Comparison of ENCODE assay signal across 8 cellular contexts in the genomic region with DNA sequence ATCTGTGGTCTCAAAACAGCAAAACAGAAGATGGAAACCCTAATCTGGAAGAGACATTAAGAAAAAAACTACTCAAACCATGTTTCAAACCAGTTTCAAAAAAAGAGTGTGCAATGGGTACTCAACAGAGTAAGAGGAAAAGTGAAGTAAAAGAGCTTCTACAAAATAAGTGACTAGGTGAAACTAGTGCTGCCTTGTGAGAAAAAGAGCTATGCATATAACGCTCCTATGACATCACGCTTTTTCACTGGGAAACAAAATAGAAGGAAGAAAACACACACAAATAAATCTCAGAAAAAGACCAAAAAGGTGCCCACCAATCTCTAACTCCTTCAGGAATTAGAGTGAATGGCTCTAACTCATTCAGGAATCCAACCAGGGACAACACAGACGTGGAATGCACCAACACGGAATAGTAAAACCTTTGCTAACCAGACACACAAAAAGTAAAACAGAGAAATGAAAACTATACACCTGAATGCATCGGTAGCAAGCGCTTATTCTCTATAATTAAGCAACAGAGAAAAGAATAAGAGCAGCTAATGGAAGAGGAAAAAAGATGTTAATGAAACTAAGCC. TPM values are rescaled to one million over a fixed set of nuclear protein-coding genes. Genes with fewer than 3 reads are reported as not detected.
DNase-seq lines count a peak whose midpoint lies in the region; ATAC-seq and TF ChIP-seq lines count a peak whose summit lies in the region.

No MANE protein-coding gene starts in this region.

- H3K4me1 ChIP-seq in CD8-positive, alpha-beta T cell (ENCODE audit: insufficient read depth, low read length), result peaks cover 42% of the 10 kb centered on the region
- peaks cover 0 to 15% of the 10 kb centered on the region in 2 experiments; a peak in 3 of 4 replicates for H3K4me1 ChIP-seq in HCT116 (ENCODE audit: control insufficient read depth in 1 of 2, insufficient read depth in 2 of 2, low read length in 2 of 2)
- H3K4me1 ChIP-seq in tibial artery, result peaks cover 0 to 49% (median 11%) of the 10 kb centered on the region in 4 donors

- peaks cover 9% of the 10 kb centered on the region for H3K36me3 Mint-ChIP-seq in CD8-positive, alpha-beta T cell
- H3K36me3 Mint-ChIP-seq in activated T-helper 17 cell treated with anti-CD3 and anti-CD28 coated beads, Interleukin-2, amount 50 U/mL, for 72 hours (ENCODE audit: low read depth), result peaks cover 13% of the 10 kb centered on the region

- H3K36me3 ChIP-seq in CD8-positive, alpha-beta T cell (ENCODE audit: insufficient read depth, low read length), result no peaks in the 10 kb centered on the region
- H3K36me3 ChIP-seq in HCT116 (ENCODE audit: control insufficient read depth in 1 of 2, insufficient read depth in 2 of 2, low read length in 2 of 2) (no peaks in the 10 kb centered on the region), kidney epithelial cell (ENCODE audit: control insufficient read depth, insufficient read depth, low read length) (no peaks in the 10 kb centered on the region), tibial artery (no peaks in the 10 kb centered on the region)

- CTCF ChIA-PET in CD8-positive, alpha-beta T cell (lab: Charles Lee), result interaction anchor here (1.0 to 1.3 kb wide), 3 partner anchors 155 to 160 kb away, joined by 3 to 4 read pairs (median 4); no protein-coding TSS in a partner anchor
- CTCF ChIA-PET in HCT116 (lab: Charles Lee), result no interaction called here

- no peak for DNase-seq in CD8-positive, alpha-beta T cell
- no peak for DNase-seq in HCT116 (ENCODE audit: low read depth, low spot score)
- no peak for DNase-seq in kidney epithelial cell (ENCODE audit: low read depth)
- DNase-seq in tibial artery, result no peak
- DNase-seq in NK-92 treated with Interleukin-12 subunit alpha and Interleukin-12 subunit beta, amount 100 ng/mL, for 24 hours (lab: John Stamatoyannopoulos, UW), result no peak
- no peak for DNase-seq in HuH-7.5 (ENCODE audit: low spot score)

- no peak overlapping the region for H3K27ac ChIP-seq in CD8-positive, alpha-beta T cell (ENCODE audit: low read depth, low read length)
- peak overlapping the region; percentile 85 for H3K27ac ChIP-seq in HCT116 (ENCODE audit: low read depth, low read length)
- peak overlapping the region; percentile 89 to 90 for H3K27ac ChIP-seq in tibial artery

- peak overlapping the region; percentile 81 for H3K4me2 ChIP-seq in HCT116 (ENCODE audit: low read length)

- H3K9me2 ChIP-seq in HCT116 (ENCODE audit: insufficient read depth), result no peaks in the 10 kb centered on the region

- peak overlapping the region; percentile 91 for H3K27ac Mint-ChIP-seq in CD8-positive, alpha-beta T cell
- peak overlapping the region; percentile 95 for H3K27ac Mint-ChIP-seq in activated T-helper 17 cell treated with anti-CD3 and anti-CD28 coated beads, Interleukin-2, amount 50 U/mL, for 72 hours

- intact Hi-C loops in CD8-positive, alpha-beta T cell (cut with DNase I, micrococcal nuclease), result loop anchor here (1.0 to 10.0 kb wide), 11 partner anchors 13 to 1641 kb away; partner anchors contain the start of genes CFAP57 (in 2 of the 2), EBNA1BP2 (in 2 of the 2), ATP6V0B (in 1 of the 2) and B4GALT2 (in 1 of the 2)
- intact Hi-C loops in HCT116 (cut with micrococcal nuclease) (no loop called here), tibial artery (cut with DNase I; ENCODE audit: low total_unique reads) (loop anchor here (10.0 kb wide), 2 partner anchors 131 to 159 kb away; partner anchors contain the start of gene CCDC30)

- no peak for TF ChIP-seq CTCF in CD8-positive, alpha-beta T cell (IDR thresholded peaks at IDR 0.05)
- TF ChIP-seq CTCF in HCT116 (IDR thresholded peaks at IDR 0.05 in 2 of 3, conservative IDR thresholded peaks at IDR 0.05 in 1 of 3; ENCODE audit: borderline replicate concordance in 1 of 3, insufficient read depth in 1 of 3, low read depth in 2 of 3, low read length in 2 of 3) (no peak), kidney epithelial cell (IDR thresholded peaks at IDR 0.05; ENCODE audit: insufficient read depth, low read length, poor library complexity, severe bottlenecking) (no peak), tibial artery (IDR thresholded peaks at IDR 0.05) (no peak)

- POLR2A ChIA-PET in CD8-positive, alpha-beta T cell (lab: Charles Lee), result interaction anchor here (1.0 to 1.9 kb wide), 4 partner anchors 13 to 123 kb away, joined by 3 to 17 read pairs (median 5); no protein-coding TSS in a partner anchor
- POLR2A ChIA-PET in HCT116 (lab: Charles Lee), result interaction anchor here (1.3 kb wide), 1 partner anchor 17 kb away, joined by 4 read pairs; no protein-coding TSS in a partner anchor

- peak overlapping the region; percentile 71 for H3K9ac ChIP-seq in HCT116 (ENCODE audit: low read length)

- H3K79me2 ChIP-seq in HCT116 (ENCODE audit: insufficient read depth, low read length), result peaks cover 67% of the 10 kb centered on the region

- TF ChIP-seq POLR2A in HCT116 (IDR thresholded peaks at IDR 0.05; ENCODE audit: borderline replicate concordance, extremely low read depth, insufficient read depth, insufficient read length), result no peak

- no peaks in the 10 kb centered on the region for H3K27me3 Mint-ChIP-seq in CD8-positive, alpha-beta T cell (ENCODE audit: low read depth)
- no peaks in the 10 kb centered on the region for H3K27me3 Mint-ChIP-seq in activated T-helper 17 cell treated with anti-CD3 and anti-CD28 coated beads, Interleukin-2, amount 50 U/mL, for 72 hours

- no peaks in the 10 kb centered on the region for H3K27me3 ChIP-seq in CD8-positive, alpha-beta T cell (ENCODE audit: insufficient read depth, low read length)
- no peaks in the 10 kb centered on the region for H3K27me3 ChIP-seq in HCT116 (ENCODE audit: insufficient read depth, low read length)
- H3K27me3 ChIP-seq in kidney epithelial cell (ENCODE audit: control insufficient read depth, insufficient read depth, low read length), result no peaks in the 10 kb centered on the region
- no peaks in the 10 kb centered on the region for H3K27me3 ChIP-seq in tibial artery

- H2AFZ ChIP-seq in HCT116 (ENCODE audit: low read depth, low read length, poor library complexity, severe bottlenecking), result no peak overlapping the region

- no peak for TF ChIP-seq RAD21 in HCT116 (IDR thresholded peaks at IDR 0.05; ENCODE audit: low read depth)

- H3K9me3 Mint-ChIP-seq in CD8-positive, alpha-beta T cell, result no peaks in the 10 kb centered on the region
- no peaks in the 10 kb centered on the region for H3K9me3 Mint-ChIP-seq in activated T-helper 17 cell treated with anti-CD3 and anti-CD28 coated beads, Interleukin-2, amount 50 U/mL, for 72 hours

- peak overlapping the region; percentile 98 for H3K4me3 Mint-ChIP-seq in CD8-positive, alpha-beta T cell
- H3K4me3 Mint-ChIP-seq in activated T-helper 17 cell treated with anti-CD3 and anti-CD28 coated beads, Interleukin-2, amount 50 U/mL, for 72 hours, result peak overlapping the region; percentile 97

- H3K4me3 ChIP-seq in CD8-positive, alpha-beta T cell (ENCODE audit: low read depth, low read length), result peak overlapping the region; percentile 82
- H3K4me3 ChIP-seq in HCT116 (replicated peaks in 1 of 2; ENCODE audit: low read depth in 1 of 2, low read length in 2 of 2), result peak overlapping the region; percentile 64 to 95
- H3K4me3 ChIP-seq in kidney epithelial cell (ENCODE audit: low read depth, low read length), result peak overlapping the region; percentile 59
- peak overlapping the region; percentile 83 to 98 for H3K4me3 ChIP-seq in tibial artery

- BruUV-seq in HCT116 (replicated peaks; lab: Mats Ljungman, UMichigan), result TSS peak; percentile 49

- no peaks in the 10 kb centered on the region for H3K9me3 ChIP-seq in CD8-positive, alpha-beta T cell (ENCODE audit: low read length)
- H3K9me3 ChIP-seq in HCT116 (ENCODE audit: control insufficient read depth in 1 of 2, insufficient read depth in 1 of 2, low read depth in 1 of 2, low read length in 2 of 2), result no peaks in the 10 kb centered on the region
- H3K9me3 ChIP-seq in tibial artery, result no peaks in the 10 kb centered on the region

- RAD21 ChIA-PET in HCT116 (lab: Charles Lee; ENCODE audit: low non-redundant PET in 1 of 2, low total read pairs in 2 of 2, uncharacterized antibody in 2 of 2, unreplicated experiment in 2 of 2), result no interaction called here

- H3K4me1 Mint-ChIP-seq in CD8-positive, alpha-beta T cell (ENCODE audit: low read depth), result peaks cover 70% of the 10 kb centered on the region
- peaks cover 48% of the 10 kb centered on the region for H3K4me1 Mint-ChIP-seq in activated T-helper 17 cell treated with anti-CD3 and anti-CD28 coated beads, Interleukin-2, amount 50 U/mL, for 72 hours

- H4K20me1 ChIP-seq in HCT116 (ENCODE audit: insufficient read depth), result peaks cover 23% of the 10 kb centered on the region

- no peak for ATAC-seq in CD8-positive, alpha-beta T cell
- ATAC-seq in HCT116 (no peak), HG03025 (IDR thresholded peaks at IDR 0.05; ENCODE audit: low FRiP score, unreplicated experiment) (no peak)
- ATAC-seq in activated T-helper 17 cell treated with anti-CD3 and anti-CD28 coated beads, Interleukin-2, amount 50 U/mL, for 72 hours (replicated peaks), result no peak

RNA-seq across cellular contexts. Expression of gene FOXJ3, which starts 1.3 kb away (rescaled TPM):
- total RNA-seq in CD8-positive, alpha-beta T cell, result 10 to 100 TPM; 80.6 to 89.3 TPM
- total RNA-seq in HCT116 (2021; ENCODE audit: unreplicated experiment), result 51.1 TPM
- polyA plus RNA-seq in HCT116 (2012), result 18.0 and 18.9 TPM in 2 replicates
- total RNA-seq in activated T-helper 17 cell treated with anti-CD3 and anti-CD28 coated beads, Interleukin-2, amount 50 U/mL, for 72 hours, result 10 to 100 TPM; 48.8 to 53.6 TPM
- 23.2 and 28.6 TPM in 2 replicates for total RNA-seq in kidney epithelial cell

RNA-seq across cellular contexts. Expression of gene RIMKLA, which starts 46.8 kb away (rescaled TPM):
- total RNA-seq in CD8-positive, alpha-beta T cell, result under 1 TPM; 0.05 to 0.06 TPM
- 4.9 TPM for total RNA-seq in HCT116 (2021; ENCODE audit: unreplicated experiment)
- polyA plus RNA-seq in HCT116 (2012), result 3.7 and 5.1 TPM in 2 replicates
- 10 to 100 TPM in 1 of 2 donors, 1 to 10 TPM in 1; 6.4 to 16.3 TPM for total RNA-seq in activated T-helper 17 cell treated with anti-CD3 and anti-CD28 coated beads, Interleukin-2, amount 50 U/mL, for 72 hours
- 0.14 and 0.29 TPM in 2 replicates for total RNA-seq in kidney epithelial cell
